ENCODE assay signal across 20 cellular contexts in the genomic region with DNA sequence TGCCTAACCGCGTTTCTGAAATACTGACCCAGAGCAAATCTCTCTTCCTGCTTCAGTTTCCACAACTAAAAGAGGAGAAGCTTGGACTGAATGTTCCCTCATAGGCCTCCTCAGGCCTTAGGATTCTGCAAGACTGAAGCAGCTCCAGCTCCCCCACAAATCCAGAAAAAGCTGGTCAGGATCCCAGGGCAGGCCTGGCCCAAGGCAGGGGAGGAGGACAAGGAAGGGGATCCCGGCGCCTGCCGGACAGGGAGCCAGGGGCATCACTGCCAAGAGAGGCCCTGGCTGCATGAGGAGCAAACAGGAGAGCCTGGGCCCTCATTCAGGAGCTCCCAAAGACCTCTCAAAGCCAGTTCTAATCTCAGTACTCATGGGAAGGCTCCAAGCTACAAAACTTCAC.
DNase-seq lines count a peak whose midpoint lies in the region; ATAC-seq and TF ChIP-seq lines count a peak whose summit lies in the region.
"Had no signal": no experiment of that assay in that cellular context is flagged by ENCODE, and none has a peak within 500 bp of the region (broad histone marks: within the 10 kb centered on the region; RNA-seq: fewer than 3 reads in every experiment).

No MANE protein-coding gene starts in this region.

- peaks cover 12 to 42% of the 10 kb centered on the region in 2 donors for H3K4me1 ChIP-seq in thoracic aorta (ENCODE audit: control insufficient read depth in 1 of 2, low read depth in 2 of 2)

- no peaks in the 10 kb centered on the region for H3K27me3 ChIP-seq in thoracic aorta (replicated peaks; ENCODE audit: insufficient read depth)

- H3K27me3 Mint-ChIP-seq in brain, result peaks cover 2% of the 10 kb centered on the region
- H3K27me3 Mint-ChIP-seq: activated CD4-positive, alpha-beta memory T cell treated with anti-CD3 and anti-CD28 coated beads for 36 hours had no signal

- H3K9me3 Mint-ChIP-seq in brain, result peaks cover 0 to 5% (median 0%) of the 10 kb centered on the region in 5 experiments
- H3K9me3 Mint-ChIP-seq: activated CD4-positive, alpha-beta memory T cell treated with anti-CD3 and anti-CD28 coated beads for 36 hours; activated T-helper 1 cell treated with anti-CD3 and anti-CD28 coated beads, Interleukin-12 subunit alpha, Interleukin-12 subunit beta, Interleukin-2, Interleukin-4 antibody, amounts not matched to agents 30 ng/mL and 10 ng/mL and 1 ng/mL, durations not matched to agents 14 hours and 24 hours and 36 hours; natural killer cell had no signal

- DNase-seq in left cardiac atrium, result peak; percentile 56
- DNase-seq in omental fat pad (ENCODE audit: low spot score), result no peak
- no peak for DNase-seq in thoracic aorta (ENCODE audit: low spot score)
- DNase-seq in activated T-cell treated with anti-CD3 and anti-CD28 coated beads for 4 hours, result no peak
- DNase-seq: activated CD4-positive, alpha-beta memory T cell treated with anti-CD3 and anti-CD28 coated beads for 36 hours; erythroblast; GF-D8; HCEC 1CT; IMR-90; MV-4-11; natural killer cell; NCI-H2107; NCI-H748 treated with DMSO at 0.1 percent for 48 hours; PC-3; stimulated activated naive B cell treated with anti-CD40 and anti-IgM and Interleukin-4, amounts not matched to agents 10 μg/mL and 1 μg/mL and 100 μg/mL, for 72 hours had no signal

- TF ChIP-seq CTCF in brain (conservative IDR thresholded peaks at IDR 0.05), result no peak
- TF ChIP-seq CTCF in omental fat pad (IDR thresholded peaks at IDR 0.05), result no peak
- no peak for TF ChIP-seq CTCF in thoracic aorta (IDR thresholded peaks at IDR 0.05)

- H3K36me3 ChIP-seq in thoracic aorta, result no peaks in the 10 kb centered on the region

- H3K4me3 Mint-ChIP-seq in brain, result no peak overlapping the region
- H3K4me3 Mint-ChIP-seq: activated CD4-positive, alpha-beta memory T cell treated with anti-CD3 and anti-CD28 coated beads for 36 hours; activated T-helper 1 cell treated with anti-CD3 and anti-CD28 coated beads, Interleukin-12 subunit alpha, Interleukin-12 subunit beta, Interleukin-2, Interleukin-4 antibody, amounts not matched to agents 30 ng/mL and 10 ng/mL and 1 ng/mL, durations not matched to agents 14 hours and 24 hours and 36 hours; natural killer cell; stimulated activated naive B cell treated with anti-CD40 and anti-IgM and Interleukin-4, amounts not matched to agents 10 μg/mL and 1 μg/mL and 100 μg/mL, for 72 hours had no signal

- ATAC-seq in left cardiac atrium (peak; percentile 63 to 80), omental fat pad (ENCODE audit: low FRiP score) (peak; percentile 55), thoracic aorta (ENCODE audit: insufficient number of reproducible peaks, low FRiP score, low read depth) (peak; percentile 4), HG03565 (IDR thresholded peaks at IDR 0.05; ENCODE audit: unreplicated experiment) (no peak), HG03457 (IDR thresholded peaks at IDR 0.05; ENCODE audit: unreplicated experiment) (no peak), HG02981 (IDR thresholded peaks at IDR 0.05; ENCODE audit: unreplicated experiment) (no peak)
- ATAC-seq: natural killer cell; PC-3; stimulated activated naive B cell treated with anti-CD40 and anti-IgM and Interleukin-4, amounts not matched to agents 10 μg/mL and 1 μg/mL and 100 μg/mL, for 72 hours had no signal

- peaks cover 22% of the 10 kb centered on the region for H3K36me3 Mint-ChIP-seq in brain
- H3K36me3 Mint-ChIP-seq: activated CD4-positive, alpha-beta memory T cell treated with anti-CD3 and anti-CD28 coated beads for 36 hours; natural killer cell; stimulated activated naive B cell treated with anti-CD40 and anti-IgM and Interleukin-4, amounts not matched to agents 10 μg/mL and 1 μg/mL and 100 μg/mL, for 72 hours had no signal

- intact Hi-C loops in left cardiac atrium (cut with DNase I), result no loop called here

- peak overlapping the region in 4 of 5 experiments; percentile 60 to 92 (median 88) for H3K27ac Mint-ChIP-seq in brain
- H3K27ac Mint-ChIP-seq: activated CD4-positive, alpha-beta memory T cell treated with anti-CD3 and anti-CD28 coated beads for 36 hours; activated T-helper 1 cell treated with anti-CD3 and anti-CD28 coated beads, Interleukin-12 subunit alpha, Interleukin-12 subunit beta, Interleukin-2, Interleukin-4 antibody, amounts not matched to agents 30 ng/mL and 10 ng/mL and 1 ng/mL, durations not matched to agents 14 hours and 24 hours and 36 hours; natural killer cell; stimulated activated naive B cell treated with anti-CD40 and anti-IgM and Interleukin-4, amounts not matched to agents 10 μg/mL and 1 μg/mL and 100 μg/mL, for 72 hours had no signal

- peak overlapping the region; percentile 60 to 87 for H3K27ac ChIP-seq in thoracic aorta

- peaks cover 56% of the 10 kb centered on the region for H3K4me1 Mint-ChIP-seq in brain
- H3K4me1 Mint-ChIP-seq: natural killer cell; stimulated activated naive B cell treated with anti-CD40 and anti-IgM and Interleukin-4, amounts not matched to agents 10 μg/mL and 1 μg/mL and 100 μg/mL, for 72 hours had no signal

- no peaks in the 10 kb centered on the region for H3K9me3 ChIP-seq in thoracic aorta

- H3K4me3 ChIP-seq in thoracic aorta, result no peak overlapping the region

Comparison
In these comparisons a context has a peak if more than half of its experiments do, and no peak if none do; other contexts are left out.
1. ATAC-seq: peak in left cardiac atrium (2 of 2), omental fat pad (single experiment) and thoracic aorta (single experiment); none in HG03565 (single experiment), HG03457 (single experiment) and HG02981 (single experiment).